Comparison of ENCODE assay signal across 8 cellular contexts in genomic region chr7:72924748-72925545, GRCh38. TPM values are rescaled to one million over a fixed set of nuclear protein-coding genes. Genes with fewer than 3 reads are reported as not detected.
DNase-seq lines count a peak whose midpoint lies in the region; ATAC-seq lines count a peak whose summit lies in the region.

TSS of gene POM121 (plus strand) at chr7:72925095. CDS start at chr7:72925122, 27 bp downstream.

- H3K4me3 Mint-ChIP-seq in naive thymus-derived CD8-positive, alpha-beta T cell = peak within 1 kb of the TSS; percentile 97 to 100 (median 99)
- H3K4me3 Mint-ChIP-seq in stimulated activated naive B cell treated with anti-CD40 and anti-IgM and Interleukin-4, amounts not matched to agents 10 μg/mL and 1 μg/mL and 100 μg/mL, for 72 hours = peak within 1 kb of the TSS; percentile 91 to 100

- H3K36me3 Mint-ChIP-seq in naive thymus-derived CD8-positive, alpha-beta T cell = peaks cover 0 to 50% (median 11%) of the 10 kb centered on the region in 3 donors
- H3K36me3 Mint-ChIP-seq in stimulated activated naive B cell treated with anti-CD40 and anti-IgM and Interleukin-4, amounts not matched to agents 10 μg/mL and 1 μg/mL and 100 μg/mL, for 72 hours = peaks cover 21 to 30% of the 10 kb centered on the region in 2 donors

- ATAC-seq in GM21717 (IDR thresholded peaks at IDR 0.05; ENCODE audit: unreplicated experiment) = peak; percentile 75
- peak; percentile 88 to 91 for ATAC-seq in naive thymus-derived CD8-positive, alpha-beta T cell
- ATAC-seq in stimulated activated naive B cell treated with anti-CD40 and anti-IgM and Interleukin-4, amounts not matched to agents 10 μg/mL and 1 μg/mL and 100 μg/mL, for 72 hours (replicated peaks) = peak; percentile 92 to 94

- H3K27me3 Mint-ChIP-seq in naive thymus-derived CD8-positive, alpha-beta T cell = no peaks in the 10 kb centered on the region
- no peaks in the 10 kb centered on the region for H3K27me3 Mint-ChIP-seq in stimulated activated naive B cell treated with anti-CD40 and anti-IgM and Interleukin-4, amounts not matched to agents 10 μg/mL and 1 μg/mL and 100 μg/mL, for 72 hours

- peaks cover 28 to 51% (median 38%) of the 10 kb centered on the region in 4 donors for H3K4me1 Mint-ChIP-seq in naive thymus-derived CD8-positive, alpha-beta T cell
- H3K4me1 Mint-ChIP-seq in stimulated activated naive B cell treated with anti-CD40 and anti-IgM and Interleukin-4, amounts not matched to agents 10 μg/mL and 1 μg/mL and 100 μg/mL, for 72 hours = peaks cover 18 to 29% of the 10 kb centered on the region in 2 donors

- POLR2A ChIA-PET in naive thymus-derived CD8-positive, alpha-beta T cell (lab: Charles Lee) = no interaction called here

- DNase-seq in DMS79 (lab: John Stamatoyannopoulos, UW) = peak; percentile 51
- peak; percentile 85 for DNase-seq in Jurkat, Clone E6-1 (ENCODE audit: low read depth, low spot score)
- DNase-seq in RKO (ENCODE audit: low spot score) = peak; percentile 87
- peak; percentile 79 for DNase-seq in activated T-helper 1 cell treated with Interleukin-2 at 50 U/mL for 16 hours (ENCODE audit: low read depth)
- peak; percentile 84 for DNase-seq in fibroblast of gingiva (ENCODE audit: low read depth)
- peak; percentile 73 to 89 (median 84) for DNase-seq in naive thymus-derived CD8-positive, alpha-beta T cell
- peak; percentile 81 for DNase-seq in stimulated activated naive B cell treated with anti-CD40 and anti-IgM and Interleukin-4, amounts not matched to agents 10 μg/mL and 1 μg/mL and 100 μg/mL, for 72 hours

- H3K27ac Mint-ChIP-seq in naive thymus-derived CD8-positive, alpha-beta T cell = peak within 1 kb of the TSS; percentile 90 to 100 (median 99)
- peak within 1 kb of the TSS; percentile 100 for H3K27ac Mint-ChIP-seq in stimulated activated naive B cell treated with anti-CD40 and anti-IgM and Interleukin-4, amounts not matched to agents 10 μg/mL and 1 μg/mL and 100 μg/mL, for 72 hours

- peak within 1 kb of the TSS; percentile 88 for H3K4me3 ChIP-seq in Jurkat, Clone E6-1 (ENCODE audit: low read length)

- H3K9me3 Mint-ChIP-seq in naive thymus-derived CD8-positive, alpha-beta T cell = no peaks in the 10 kb centered on the region
- no peaks in the 10 kb centered on the region for H3K9me3 Mint-ChIP-seq in stimulated activated naive B cell treated with anti-CD40 and anti-IgM and Interleukin-4, amounts not matched to agents 10 μg/mL and 1 μg/mL and 100 μg/mL, for 72 hours

RNA-seq across cellular contexts. Expression of gene POM121, which starts in this region (rescaled TPM):
- polyA plus RNA-seq in Jurkat, Clone E6-1 (2012; ENCODE audit: insufficient read depth, insufficient read length) = 41.9 TPM
- total RNA-seq in naive thymus-derived CD8-positive, alpha-beta T cell = 10 to 100 TPM; 65.9 to 67.8 TPM
- polyA plus RNA-seq in naive thymus-derived CD8-positive, alpha-beta T cell = 10 to 100 TPM in 2 of 3 donors, 1 to 10 TPM in 1; 9.0 to 18.4 (median 11.8) TPM

Comparison
In these comparisons a context has a peak if more than half of its experiments do, and no peak if none do; other contexts are left out.
1. Peak in every context shown above with its lines: DNase-seq, ATAC-seq and H3K4me3 ChIP-seq.